In the genomic region with DNA sequence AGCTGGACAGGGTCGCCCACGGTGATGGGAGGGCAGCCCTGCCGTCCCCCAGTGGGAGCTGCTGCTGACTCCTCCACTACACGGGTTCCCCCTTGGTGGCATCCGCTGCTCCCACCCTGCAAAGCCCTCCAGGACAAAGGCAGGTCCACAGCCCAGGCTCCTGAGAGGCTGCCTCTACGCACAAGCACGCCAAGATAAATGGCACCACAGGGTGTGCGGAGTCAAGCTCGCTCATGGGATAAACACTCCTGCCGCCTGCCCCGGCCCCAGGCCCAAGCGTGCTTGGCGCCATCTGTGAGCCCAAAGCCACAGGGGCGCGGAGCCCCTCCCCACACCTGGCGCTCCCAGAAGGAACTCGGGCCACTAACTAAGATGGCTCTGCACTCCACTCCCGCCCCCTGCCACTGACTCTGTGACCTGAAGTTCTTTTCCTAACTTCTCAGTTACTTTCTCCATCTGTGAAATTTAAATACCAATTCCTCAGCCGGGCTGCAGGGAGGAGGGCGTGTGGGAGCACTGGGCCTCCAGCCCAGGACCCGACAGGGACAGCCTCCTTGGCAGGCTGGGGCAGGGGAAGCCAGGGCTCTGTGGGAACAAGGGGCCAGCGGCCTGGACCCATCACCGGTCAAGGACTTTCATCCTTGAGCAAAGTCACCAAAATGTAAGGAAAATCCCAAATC, we compare ENCODE assay signal across 8 cellular contexts. TPM values are rescaled to one million over a fixed set of nuclear protein-coding genes. Genes with fewer than 3 reads are reported as not detected.
DNase-seq lines count a peak whose midpoint lies in the region; ATAC-seq and TF ChIP-seq lines count a peak whose summit lies in the region.

No MANE protein-coding gene starts in this region.

- H4K20me1 ChIP-seq in GM23338 (replicated peaks; ENCODE audit: insufficient read depth), result no peaks in the 10 kb centered on the region

- peak overlapping the region; percentile 86 for H3K27ac Mint-ChIP-seq in GM23338
- peak overlapping the region; percentile 98 for H3K27ac Mint-ChIP-seq in activated CD4-positive, alpha-beta memory T cell treated with anti-CD3 and anti-CD28 coated beads, Interleukin-2, amount 10 ng/mL, durations not matched to agents 7 days and 5 days

- 0 out of 2 replicates have a peak, but pooled peaks cover 4% of the 10 kb centered on the region for H3F3A ChIP-seq in GM23338 (replicated peaks; ENCODE audit: low read depth)

- H3K27me3 ChIP-seq in GM23338 (ENCODE audit: insufficient read depth) (no peaks in the 10 kb centered on the region), left ventricle myocardium inferior (ENCODE audit: low read depth) (no peaks in the 10 kb centered on the region), skeletal muscle tissue (ENCODE audit: control insufficient read depth in 3 of 3, insufficient read depth in 3 of 3, low read length in 3 of 3) (no peaks in the 10 kb centered on the region)

- no peaks in the 10 kb centered on the region for H3K9me2 ChIP-seq in GM23338 (ENCODE audit: insufficient read depth)

- H3K9me3 Mint-ChIP-seq in GM23338, result no peaks in the 10 kb centered on the region
- no peaks in the 10 kb centered on the region for H3K9me3 Mint-ChIP-seq in activated CD4-positive, alpha-beta memory T cell treated with anti-CD3 and anti-CD28 coated beads, Interleukin-2, amount 10 ng/mL, durations not matched to agents 7 days and 5 days

- ATAC-seq in GM23338, result peak; percentile 65
- ATAC-seq in GM19035 (IDR thresholded peaks at IDR 0.05; ENCODE audit: unreplicated experiment), result no peak
- no peak for ATAC-seq in HG02623 (IDR thresholded peaks at IDR 0.05; ENCODE audit: unreplicated experiment)

- peaks cover 20% of the 10 kb centered on the region for H3K79me2 ChIP-seq in GM23338 (replicated peaks; ENCODE audit: insufficient read depth)

- H3K9me3 ChIP-seq in left ventricle myocardium inferior (replicated peaks) (no peaks in the 10 kb centered on the region), skeletal muscle tissue (ENCODE audit: control insufficient read depth in 3 of 3, low read length in 3 of 3) (no peaks in the 10 kb centered on the region)

- H3K36me3 ChIP-seq in GM23338 (ENCODE audit: insufficient read depth) (no peaks in the 10 kb centered on the region), left ventricle myocardium inferior (peaks cover 26% of the 10 kb centered on the region), skeletal muscle tissue (ENCODE audit: control insufficient read depth in 3 of 3, insufficient read depth in 3 of 3, low read length in 3 of 3) (peaks cover 0 to 9% (median 2%) of the 10 kb centered on the region in 3 donors)

- in situ Hi-C loops in GM13976 (cut with MboI; ENCODE audit: low sequenced_read_pairs, unreplicated experiment), result no loop called here

- peaks cover 6% of the 10 kb centered on the region for H3K27me3 Mint-ChIP-seq in GM23338 (ENCODE audit: insufficient read depth, low read depth, poor library complexity)
- no peaks in the 10 kb centered on the region for H3K27me3 Mint-ChIP-seq in activated CD4-positive, alpha-beta memory T cell treated with anti-CD3 and anti-CD28 coated beads, Interleukin-2, amount 10 ng/mL, durations not matched to agents 7 days and 5 days

- intact Hi-C loops in left ventricle myocardium inferior (cut with micrococcal nuclease), result no loop called here

- H3K9ac ChIP-seq in skeletal muscle tissue (ENCODE audit: low read depth in 1 of 3, low read length in 3 of 3), result peak overlapping the region; percentile 64 to 82 (median 80)

- peak overlapping the region; percentile 69; the same call in 1 of the 2 replicates for H3K27ac ChIP-seq in GM23338 (ENCODE audit: low read depth)
- H3K27ac ChIP-seq in left ventricle myocardium inferior (replicated peaks), result peak overlapping the region; percentile 93
- peak overlapping the region; percentile 95 for H3K27ac ChIP-seq in skeletal muscle tissue (ENCODE audit: low read depth, low read length)

- POLR2A ChIA-PET in activated CD4-positive, alpha-beta memory T cell treated with anti-CD3 and anti-CD28 coated beads, Interleukin-2, amount 10 ng/mL, durations not matched to agents 7 days and 5 days (lab: Charles Lee), result interaction anchor here (1.0 to 28.1 kb wide), 7 partner anchors 10 to 751 kb away, joined by 3 to 1068 read pairs (median 6); partner anchors contain the start of genes EHD1, PRDX5, SYVN1 and TRMT112

- TF ChIP-seq CTCF in GM23338 (conservative IDR thresholded peaks at IDR 0.05; ENCODE audit: low read depth in 2 of 2) (no peak), left ventricle myocardium inferior (IDR thresholded peaks at IDR 0.05; ENCODE audit: borderline replicate concordance) (no peak), GM13976 (IDR thresholded peaks at IDR 0.05; ENCODE audit: borderline replicate concordance, control extremely low read depth, extremely low read depth, insufficient read depth, missing control alignments) (no peak)

- H3K36me3 Mint-ChIP-seq in GM23338 (ENCODE audit: low read depth), result no peaks in the 10 kb centered on the region; the same call in 1 of the 3 replicates
- H3K36me3 Mint-ChIP-seq in activated CD4-positive, alpha-beta memory T cell treated with anti-CD3 and anti-CD28 coated beads, Interleukin-2, amount 10 ng/mL, durations not matched to agents 7 days and 5 days (ENCODE audit: low read depth), result peaks cover 61% of the 10 kb centered on the region

- H3K4me3 ChIP-seq in GM23338, result no peak overlapping the region
- peak overlapping the region; percentile 49 for H3K4me3 ChIP-seq in left ventricle myocardium inferior
- H3K4me3 ChIP-seq in skeletal muscle tissue (ENCODE audit: low read length in 3 of 3), result peak overlapping the region; percentile 30 to 58 (median 38)

- H3K4me2 ChIP-seq in GM23338, result peak overlapping the region; percentile 38; the same call in 1 of the 2 replicates

- H3K4me1 Mint-ChIP-seq in GM23338, result peaks cover 20% of the 10 kb centered on the region
- peaks cover 92% of the 10 kb centered on the region for H3K4me1 Mint-ChIP-seq in activated CD4-positive, alpha-beta memory T cell treated with anti-CD3 and anti-CD28 coated beads, Interleukin-2, amount 10 ng/mL, durations not matched to agents 7 days and 5 days

- H3K4me1 ChIP-seq in GM23338 (ENCODE audit: insufficient read depth) (peaks cover 23% of the 10 kb centered on the region), left ventricle myocardium inferior (peaks cover 100% of the 10 kb centered on the region), skeletal muscle tissue (ENCODE audit: control insufficient read depth in 3 of 3, insufficient read depth in 3 of 3, low read length in 3 of 3) (peaks cover 66 to 75% (median 72%) of the 10 kb centered on the region in 3 donors)

- no peak overlapping the region for H3K4me3 Mint-ChIP-seq in GM23338
- peak overlapping the region; percentile 68 for H3K4me3 Mint-ChIP-seq in activated CD4-positive, alpha-beta memory T cell treated with anti-CD3 and anti-CD28 coated beads, Interleukin-2, amount 10 ng/mL, durations not matched to agents 7 days and 5 days

- DNase-seq in GM23338 (ENCODE audit: low spot score), result no peak
- no peak for DNase-seq in activated CD4-positive, alpha-beta memory T cell treated with anti-CD3 and anti-CD28 coated beads, Interleukin-2, amount 10 ng/mL, durations not matched to agents 7 days and 5 days
- DNase-seq in left ventricle myocardium inferior, result no peak
- no peak for DNase-seq in stimulated activated CD4-positive, alpha-beta T cell treated with anti-CD3 and anti-CD28 coated beads, Interleukin-2, amount 100 ng/mL, for 24 hours
- DNase-seq in GM13976 (ENCODE audit: low spot score), result no peak

- CTCF ChIA-PET in activated CD4-positive, alpha-beta memory T cell treated with anti-CD3 and anti-CD28 coated beads, Interleukin-2, amount 10 ng/mL, durations not matched to agents 7 days and 5 days (lab: Charles Lee), result interaction anchor here (1.0 to 30.8 kb wide), 5 partner anchors 13 to 562 kb away, joined by 3 to 957 read pairs (median 3); partner anchors contain the start of genes CDC42BPG and EHD1

- H2AFZ ChIP-seq in GM23338, result no peak overlapping the region

TF ChIP-seq in GM23338, 12 proteins besides CTCF, POLR2A, EP300 and RAD21:
- TF ChIP-seq ZNF114 (CRISPR knock-in tag; IDR thresholded peaks at IDR 0.05), result no peak
- no peak for TF ChIP-seq POLR2AphosphoS5 (IDR thresholded peaks at IDR 0.05; ENCODE audit: low read depth)
- no peak for TF ChIP-seq NANOG (IDR thresholded peaks at IDR 0.05; ENCODE audit: borderline replicate concordance)

RNA-seq across cellular contexts. Expression of gene EHD1, which starts 14.9 kb away (rescaled TPM):
- 43.8 and 69.7 TPM in 2 replicates for total RNA-seq in GM23338 (2014; rRNA removed; shearing (Covaris generic))
- polyA plus RNA-seq in GM23338 (2016; fragmentation: Nextera tagmentation; extraction: Ambion mirVana), result 16.7 and 16.9 TPM in 2 replicates
- 100 to 1,000 TPM; 138 to 146 TPM for total RNA-seq in activated CD4-positive, alpha-beta memory T cell treated with anti-CD3 and anti-CD28 coated beads, Interleukin-2, amount 10 ng/mL, durations not matched to agents 7 days and 5 days
- 40.3 TPM for total RNA-seq in left ventricle myocardium inferior
- total RNA-seq in skeletal muscle tissue, result 28.2 TPM

RNA-seq across cellular contexts. Expression of gene CDC42BPG, which starts 19.1 kb away (rescaled TPM):
- 10.1 and 11.6 TPM in 2 replicates for total RNA-seq in GM23338 (2014; rRNA removed; shearing (Covaris generic))
- 1.8 and 2.3 TPM in 2 replicates for polyA plus RNA-seq in GM23338 (2016; fragmentation: Nextera tagmentation; extraction: Ambion mirVana)
- under 1 TPM; 0.65 to 0.70 TPM for total RNA-seq in activated CD4-positive, alpha-beta memory T cell treated with anti-CD3 and anti-CD28 coated beads, Interleukin-2, amount 10 ng/mL, durations not matched to agents 7 days and 5 days
- 1.1 TPM for total RNA-seq in left ventricle myocardium inferior
- under 0.01 TPM for total RNA-seq in skeletal muscle tissue

RNA-seq across cellular contexts. Expression of gene MEN1, which starts 53.2 kb away (rescaled TPM):
- total RNA-seq in GM23338 (2014; rRNA removed; shearing (Covaris generic)), result 38.9 and 45.2 TPM in 2 replicates
- 27.2 and 31.6 TPM in 2 replicates for polyA plus RNA-seq in GM23338 (2016; fragmentation: Nextera tagmentation; extraction: Ambion mirVana)
- total RNA-seq in activated CD4-positive, alpha-beta memory T cell treated with anti-CD3 and anti-CD28 coated beads, Interleukin-2, amount 10 ng/mL, durations not matched to agents 7 days and 5 days, result 10 to 100 TPM; 32.5 to 33.4 TPM
- total RNA-seq in left ventricle myocardium inferior (8.7 TPM), skeletal muscle tissue (7.3 TPM)

RNA-seq across cellular contexts. Expression of gene ATG2A, which starts 53.5 kb away (rescaled TPM):
- total RNA-seq in GM23338 (2014; rRNA removed; shearing (Covaris generic)), result 26.2 and 31.7 TPM in 2 replicates
- 8.7 and 9.2 TPM in 2 replicates for polyA plus RNA-seq in GM23338 (2016; fragmentation: Nextera tagmentation; extraction: Ambion mirVana)
- total RNA-seq in activated CD4-positive, alpha-beta memory T cell treated with anti-CD3 and anti-CD28 coated beads, Interleukin-2, amount 10 ng/mL, durations not matched to agents 7 days and 5 days, result 10 to 100 TPM; 37.4 to 40.7 TPM
- 13.1 TPM for total RNA-seq in left ventricle myocardium inferior
- total RNA-seq in skeletal muscle tissue, result 3.1 TPM
